In genomic region chr2:70632966-70633365, GRCh38 we compare ENCODE assay signal across 18 cellular contexts.
"Had no signal": no experiment of that assay in that cellular context is flagged by ENCODE, and none has a peak within 500 bp of the region (broad histone marks: within the 10 kb centered on the region; RNA-seq: fewer than 3 reads in every experiment).

No MANE protein-coding gene starts in this region.

- DNase-seq: KBM-7; MG63; NCI-H1092; NCI-H1105 treated with DMSO at 0.1 percent for 48 hours; NCI-H1417 treated with DMSO at 0.1 percent for 48 hours; NCI-H146; NCI-H1694 treated with DMSO at 0.1 percent for 48 hours; NCI-H1930; NCI-H2107; NCI-H2227 treated with DMSO at 0.1 percent for 48 hours; NCI-H524; NCI-H526 treated with DMSO at 0.1 percent for 48 hours; NCI-H748 treated with DMSO at 0.1 percent for 48 hours; NK-92 treated with Interleukin-12 subunit alpha and Interleukin-12 subunit beta, amount 100 ng/mL, for 24 hours; PC-3; SHP77 had no signal

- H3K4me3 ChIP-seq: MG63 had no signal

- H3K9me3 ChIP-seq: MG63 had no signal

- H3K27ac ChIP-seq: HL-60, RWPE1 had no signal

- H3K36me3 ChIP-seq: MG63 had no signal
